In genomic region chr22:27086728-27087450, GRCh38 we compare ENCODE assay signal across 19 cellular contexts.
"Had no signal": no experiment of that assay in that cellular context is flagged by ENCODE, and none has a peak within 500 bp of the region (broad histone marks: within the 10 kb centered on the region; RNA-seq: fewer than 3 reads in every experiment).

No MANE protein-coding gene starts in this region.

- H3K27ac Mint-ChIP-seq: activated CD4-positive, alpha-beta memory T cell treated with anti-CD3 and anti-CD28 coated beads for 36 hours; activated CD4-positive, alpha-beta T cell treated with anti-CD3 and anti-CD28 coated beads for 36 hours; activated CD8-positive, alpha-beta memory T cell treated with anti-CD3 and anti-CD28 coated beads, Interleukin-2, amount 10 ng/mL, durations not matched to agents 7 days and 5 days; activated naive CD4-positive, alpha-beta T cell treated with anti-CD3 and anti-CD28 coated beads for 36 hours; activated T-helper 2 cell treated with anti-CD3 and anti-CD28 coated beads, Interferon-gamma antibody, Interleukin-2, Interleukin-4, amounts not matched to agents 10 μg/mL and 5 μg/mL and 100 μg/mL, durations not matched to agents 14 hours and 24 hours and 36 hours; natural killer cell; stimulated activated naive CD8-positive, alpha-beta T cell treated with anti-CD3 and anti-CD28 coated beads, Interleukin-15, amount 100 ng/mL, for 72 hours had no signal

- ATAC-seq: activated CD4-positive, alpha-beta T cell treated with anti-CD3 and anti-CD28 coated beads for 36 hours; activated CD8-positive, alpha-beta memory T cell treated with anti-CD3 and anti-CD28 coated beads, Interleukin-2, amount 10 ng/mL, durations not matched to agents 7 days and 5 days; mucosa of descending colon; natural killer cell; psoas muscle; right lobe of liver; stimulated activated naive CD8-positive, alpha-beta T cell treated with anti-CD3 and anti-CD28 coated beads, Interleukin-15, amount 100 ng/mL, for 72 hours; upper lobe of right lung had no signal

- H3K36me3 ChIP-seq: esophagus squamous epithelium, right lobe of liver, upper lobe of right lung had no signal

- H3K9me3 Mint-ChIP-seq: activated T-helper 2 cell treated with anti-CD3 and anti-CD28 coated beads, Interferon-gamma antibody, Interleukin-2, Interleukin-4, amounts not matched to agents 10 μg/mL and 5 μg/mL and 100 μg/mL, durations not matched to agents 14 hours and 24 hours and 36 hours; natural killer cell had no signal

- DNase-seq: activated CD4-positive, alpha-beta memory T cell treated with anti-CD3 and anti-CD28 coated beads for 36 hours; activated CD4-positive, alpha-beta T cell treated with anti-CD3 and anti-CD28 coated beads for 36 hours; activated CD8-positive, alpha-beta memory T cell treated with anti-CD3 and anti-CD28 coated beads, Interleukin-2, amount 10 ng/mL, durations not matched to agents 7 days and 5 days; activated naive CD4-positive, alpha-beta T cell treated with anti-CD3 and anti-CD28 coated beads for 36 hours; activated T-cell treated with anti-CD3 and anti-CD28 coated beads, Interleukin-2, amount 50 U/mL, for 1 hour; esophagus squamous epithelium; islet precursor cell; mucosa of descending colon; natural killer cell; psoas muscle; right lobe of liver; stimulated activated naive CD8-positive, alpha-beta T cell treated with anti-CD3 and anti-CD28 coated beads, Interleukin-15, amount 100 ng/mL, for 72 hours; T-helper 2 cell; testis; upper lobe of right lung had no signal

- H3K4me3 ChIP-seq: coronary artery, esophagus squamous epithelium, hepatocyte, lung, mucosa of descending colon, psoas muscle, right lobe of liver, testis, upper lobe of right lung had no signal

- H3K4me1 Mint-ChIP-seq: activated CD4-positive, alpha-beta T cell treated with anti-CD3 and anti-CD28 coated beads for 36 hours; activated CD8-positive, alpha-beta memory T cell treated with anti-CD3 and anti-CD28 coated beads, Interleukin-2, amount 10 ng/mL, durations not matched to agents 7 days and 5 days; natural killer cell; stimulated activated naive CD8-positive, alpha-beta T cell treated with anti-CD3 and anti-CD28 coated beads, Interleukin-15, amount 100 ng/mL, for 72 hours had no signal

- H3K27me3 ChIP-seq: right lobe of liver, testis had no signal

- H3K36me3 Mint-ChIP-seq: activated CD4-positive, alpha-beta memory T cell treated with anti-CD3 and anti-CD28 coated beads for 36 hours; activated CD8-positive, alpha-beta memory T cell treated with anti-CD3 and anti-CD28 coated beads, Interleukin-2, amount 10 ng/mL, durations not matched to agents 7 days and 5 days; natural killer cell had no signal

- H3K27ac ChIP-seq: coronary artery, esophagus squamous epithelium, hepatocyte, psoas muscle, right lobe of liver, testis, upper lobe of right lung had no signal

- H3K4me3 Mint-ChIP-seq: activated CD4-positive, alpha-beta memory T cell treated with anti-CD3 and anti-CD28 coated beads for 36 hours; activated CD4-positive, alpha-beta T cell treated with anti-CD3 and anti-CD28 coated beads for 36 hours; activated CD8-positive, alpha-beta memory T cell treated with anti-CD3 and anti-CD28 coated beads, Interleukin-2, amount 10 ng/mL, durations not matched to agents 7 days and 5 days; activated naive CD4-positive, alpha-beta T cell treated with anti-CD3 and anti-CD28 coated beads for 36 hours; natural killer cell; stimulated activated naive CD8-positive, alpha-beta T cell treated with anti-CD3 and anti-CD28 coated beads, Interleukin-15, amount 100 ng/mL, for 72 hours had no signal
